12 cellular contexts compared by ENCODE assay signal in genomic region chr6:78909391-78909790, GRCh38. TPM values are rescaled to one million over a fixed set of nuclear protein-coding genes. Genes with fewer than 3 reads are reported as not detected.
DNase-seq lines count a peak whose midpoint lies in the region; ATAC-seq lines count a peak whose summit lies in the region.
"Had no signal": no experiment of that assay in that cellular context is flagged by ENCODE, and none has a peak within 500 bp of the region (broad histone marks: within the 10 kb centered on the region; RNA-seq: fewer than 3 reads in every experiment).

No MANE protein-coding gene starts in this region.

- peaks cover 11% of the 10 kb centered on the region for H3K4me1 Mint-ChIP-seq in activated T-helper 17 cell treated with anti-CD3 and anti-CD28 coated beads, Interleukin-2, amount 50 U/mL, for 72 hours

- peak; percentile 62 for DNase-seq in AG20443 (ENCODE audit: low spot score)
- DNase-seq in iris pigment epithelial cell (ENCODE audit: low read depth), result peak; percentile 81
- DNase-seq in effector CD4-positive, alpha-beta T cell, result no peak
- DNase-seq in HuH-7.5 (ENCODE audit: low spot score), result no peak
- DNase-seq: CD8-positive, alpha-beta memory T cell; central memory CD4-positive, alpha-beta T cell; nucleus accumbens; T-cell had no signal

- no peaks in the 10 kb centered on the region for H3K9me3 Mint-ChIP-seq in activated T-helper 17 cell treated with anti-CD3 and anti-CD28 coated beads, Interleukin-2, amount 50 U/mL, for 72 hours
- H3K9me3 Mint-ChIP-seq: T-cell had no signal

- H3K4me3 Mint-ChIP-seq in activated T-helper 17 cell treated with anti-CD3 and anti-CD28 coated beads, Interleukin-2, amount 50 U/mL, for 72 hours, result peak overlapping the region; percentile 33

- peaks cover 32% of the 10 kb centered on the region for H3K27me3 Mint-ChIP-seq in activated T-helper 17 cell treated with anti-CD3 and anti-CD28 coated beads, Interleukin-2, amount 50 U/mL, for 72 hours

- H3K36me3 Mint-ChIP-seq in activated T-helper 17 cell treated with anti-CD3 and anti-CD28 coated beads, Interleukin-2, amount 50 U/mL, for 72 hours (ENCODE audit: low read depth), result peaks cover 21% of the 10 kb centered on the region

- H3K27ac Mint-ChIP-seq in activated T-helper 17 cell treated with anti-CD3 and anti-CD28 coated beads, Interleukin-2, amount 50 U/mL, for 72 hours, result no peak overlapping the region

- ATAC-seq in HG02610 (IDR thresholded peaks at IDR 0.05; ENCODE audit: unreplicated experiment) (peak; percentile 40), HG03280 (IDR thresholded peaks at IDR 0.05; ENCODE audit: unreplicated experiment) (no peak), GM18517 (IDR thresholded peaks at IDR 0.05; ENCODE audit: unreplicated experiment) (no peak)
- ATAC-seq in activated T-helper 17 cell treated with anti-CD3 and anti-CD28 coated beads, Interleukin-2, amount 50 U/mL, for 72 hours (replicated peaks), result no peak
- ATAC-seq: T-cell had no signal

RNA-seq across cellular contexts. Expression of gene IRAK1BP1, which starts 42.0 kb away (rescaled TPM):
- total RNA-seq in activated T-helper 17 cell treated with anti-CD3 and anti-CD28 coated beads, Interleukin-2, amount 50 U/mL, for 72 hours, result 1 to 10 TPM in 1 of 2 donors, under 1 TPM in 1; 0.58 to 1.7 TPM

Comparison
In these comparisons a context has a peak if more than half of its experiments do, and no peak if none do; other contexts are left out.
1. DNase-seq: peak in AG20443 (single experiment) and iris pigment epithelial cell (single experiment); none in effector CD4-positive, alpha-beta T cell (single experiment) and HuH-7.5 (single experiment).